In genomic region chr13:110454956-110455355, GRCh38 we compare ENCODE assay signal across 2 cellular contexts.
TF ChIP-seq lines count a peak whose summit lies in the region.

No MANE protein-coding gene starts in this region.

TF ChIP-seq in GM23338, 12 proteins besides CTCF, POLR2A, EP300 and RAD21:
- TF ChIP-seq STAT1 (IDR thresholded peaks at IDR 0.05; ENCODE audit: unreplicated experiment) (no peak), EZH2 (IDR thresholded peaks at IDR 0.05; ENCODE audit: low read depth, unreplicated experiment) (no peak), ZNF462 (CRISPR knock-in tag; IDR thresholded peaks at IDR 0.05) (no peak), POLR2AphosphoS5 (IDR thresholded peaks at IDR 0.05; ENCODE audit: low read depth) (no peak), ZNF331 (CRISPR knock-in tag; IDR thresholded peaks at IDR 0.05; ENCODE audit: low read depth) (no peak), ETS1 (IDR thresholded peaks at IDR 0.05) (no peak), EZH2phosphoT487 (IDR thresholded peaks at IDR 0.05; ENCODE audit: unreplicated experiment) (no peak), REST (IDR thresholded peaks at IDR 0.05; ENCODE audit: unreplicated experiment) (no peak), ZNF114 (CRISPR knock-in tag; IDR thresholded peaks at IDR 0.05) (no peak), JUNB (IDR thresholded peaks at IDR 0.05; ENCODE audit: unreplicated experiment) (no peak), NANOG (IDR thresholded peaks at IDR 0.05; ENCODE audit: borderline replicate concordance) (no peak)

TF ChIP-seq in H1, 55 proteins besides CTCF, POLR2A, EP300 and RAD21:
- TF ChIP-seq KDM4A (IDR thresholded peaks at IDR 0.05; ENCODE audit: low read depth, low read length, severe bottlenecking) (no peak), HDAC2 (IDR thresholded peaks at IDR 0.05; ENCODE audit: borderline replicate concordance in 1 of 2, low read depth in 2 of 2, low read length in 2 of 2) (no peak)
